ENCODE assay signal across 24 cellular contexts in genomic region chr3:178310833-178311380, GRCh38.
"Had no signal": no experiment of that assay in that cellular context is flagged by ENCODE, and none has a peak within 500 bp of the region (broad histone marks: within the 10 kb centered on the region; RNA-seq: fewer than 3 reads in every experiment).

No MANE protein-coding gene starts in this region.

- DNase-seq: activated CD4-positive, alpha-beta T cell treated with anti-CD3 and anti-CD28 coated beads, Interleukin-2, amount 50 U/mL, for 1 hour; activated CD4-positive, CD25-positive, alpha-beta regulatory T cell treated with anti-CD3 and anti-CD28 coated beads, Interleukin-2, amount 50 U/mL, for 72 hours; activated CD8-positive, alpha-beta T cell treated with anti-CD3 and anti-CD28 coated beads, Interleukin-2, amount 10 ng/mL, durations not matched to agents 7 days and 5 days; activated gamma-delta T cell; activated naive CD4-positive, alpha-beta T cell treated with anti-CD3 and anti-CD28 coated beads, Interleukin-2, amount 50 U/mL, for 16 hours; activated naive CD8-positive, alpha-beta T cell treated with anti-CD3 and anti-CD28 coated beads, Interleukin-2, amount 50 U/mL, for 24 hours; body of pancreas; effector CD4-positive, alpha-beta T cell; erythroblast; foreskin fibroblast; left lung; naive thymus-derived CD8-positive, alpha-beta T cell; ovary; spleen; stimulated activated CD4-positive, alpha-beta T cell treated with anti-CD3 and anti-CD28 coated beads, Interleukin-4, amount 100 ng/mL, for 24 hours; stimulated activated naive CD4-positive, alpha-beta T cell treated with Interleukin-2 at 50 U/mL for 16 hours; upper lobe of right lung had no signal

- H3K4me3 Mint-ChIP-seq: activated CD8-positive, alpha-beta T cell treated with anti-CD3 and anti-CD28 coated beads, Interleukin-2, amount 10 ng/mL, durations not matched to agents 7 days and 5 days; activated naive CD8-positive, alpha-beta T cell treated with anti-CD3 and anti-CD28 coated beads, Interleukin-2, amount 50 U/mL, for 24 hours; activated T-helper 1 cell treated with anti-CD3 and anti-CD28 coated beads, Interleukin-12 subunit alpha, Interleukin-12 subunit beta, Interleukin-2, Interleukin-4 antibody, amounts not matched to agents 30 ng/mL and 10 ng/mL and 1 ng/mL, durations not matched to agents 14 hours and 24 hours and 36 hours; dendritic cell treated with granulocyte-macrophage colony-stimulating factor and Interleukin-4, amounts not matched to agents 40 ng/mL and 50 ng/mL, for 4 days; naive thymus-derived CD8-positive, alpha-beta T cell had no signal

- H3K27ac Mint-ChIP-seq: activated CD8-positive, alpha-beta T cell treated with anti-CD3 and anti-CD28 coated beads, Interleukin-2, amount 10 ng/mL, durations not matched to agents 7 days and 5 days; activated naive CD8-positive, alpha-beta T cell treated with anti-CD3 and anti-CD28 coated beads, Interleukin-2, amount 50 U/mL, for 24 hours; activated T-helper 1 cell treated with anti-CD3 and anti-CD28 coated beads, Interleukin-12 subunit alpha, Interleukin-12 subunit beta, Interleukin-2, Interleukin-4 antibody, amounts not matched to agents 30 ng/mL and 10 ng/mL and 1 ng/mL, durations not matched to agents 14 hours and 24 hours and 36 hours; dendritic cell treated with granulocyte-macrophage colony-stimulating factor and Interleukin-4, amounts not matched to agents 40 ng/mL and 50 ng/mL, for 4 days; naive thymus-derived CD8-positive, alpha-beta T cell had no signal

- H3K36me3 ChIP-seq: left lung, neutrophil, ovary, prostate gland, right atrium auricular region, spleen, upper lobe of right lung had no signal

- H3K4me1 ChIP-seq: body of pancreas, left lung, prostate gland, right atrium auricular region, spleen, upper lobe of right lung had no signal

- ATAC-seq: activated CD8-positive, alpha-beta T cell treated with anti-CD3 and anti-CD28 coated beads, Interleukin-2, amount 10 ng/mL, durations not matched to agents 7 days and 5 days; activated naive CD8-positive, alpha-beta T cell treated with anti-CD3 and anti-CD28 coated beads, Interleukin-2, amount 50 U/mL, for 24 hours; body of pancreas; left lung; naive thymus-derived CD8-positive, alpha-beta T cell; upper lobe of right lung had no signal

- H3K27me3 Mint-ChIP-seq: activated naive CD8-positive, alpha-beta T cell treated with anti-CD3 and anti-CD28 coated beads, Interleukin-2, amount 50 U/mL, for 24 hours; dendritic cell treated with granulocyte-macrophage colony-stimulating factor and Interleukin-4, amounts not matched to agents 40 ng/mL and 50 ng/mL, for 4 days had no signal

- H3K4me3 ChIP-seq: body of pancreas, left lung, lung, ovary, prostate gland, right atrium auricular region, spleen, upper lobe of right lung had no signal

- H3K4me1 Mint-ChIP-seq: activated naive CD8-positive, alpha-beta T cell treated with anti-CD3 and anti-CD28 coated beads, Interleukin-2, amount 50 U/mL, for 24 hours had no signal

- H3K27ac ChIP-seq: body of pancreas, left lung, neutrophil, ovary, prostate gland, right atrium auricular region, spleen, upper lobe of right lung, VCaP had no signal

- H3K9me3 ChIP-seq: body of pancreas, left lung, neutrophil, ovary, prostate gland, right atrium auricular region, spleen, upper lobe of right lung had no signal

- H3K27me3 ChIP-seq: body of pancreas, left lung, neutrophil, ovary, right atrium auricular region, spleen, upper lobe of right lung had no signal

- H3K9me3 Mint-ChIP-seq: activated naive CD8-positive, alpha-beta T cell treated with anti-CD3 and anti-CD28 coated beads, Interleukin-2, amount 50 U/mL, for 24 hours; activated T-helper 1 cell treated with anti-CD3 and anti-CD28 coated beads, Interleukin-12 subunit alpha, Interleukin-12 subunit beta, Interleukin-2, Interleukin-4 antibody, amounts not matched to agents 30 ng/mL and 10 ng/mL and 1 ng/mL, durations not matched to agents 14 hours and 24 hours and 36 hours; dendritic cell treated with granulocyte-macrophage colony-stimulating factor and Interleukin-4, amounts not matched to agents 40 ng/mL and 50 ng/mL, for 4 days; naive thymus-derived CD8-positive, alpha-beta T cell had no signal
